ENCODE assay signal across 8 cellular contexts in the genomic region with DNA sequence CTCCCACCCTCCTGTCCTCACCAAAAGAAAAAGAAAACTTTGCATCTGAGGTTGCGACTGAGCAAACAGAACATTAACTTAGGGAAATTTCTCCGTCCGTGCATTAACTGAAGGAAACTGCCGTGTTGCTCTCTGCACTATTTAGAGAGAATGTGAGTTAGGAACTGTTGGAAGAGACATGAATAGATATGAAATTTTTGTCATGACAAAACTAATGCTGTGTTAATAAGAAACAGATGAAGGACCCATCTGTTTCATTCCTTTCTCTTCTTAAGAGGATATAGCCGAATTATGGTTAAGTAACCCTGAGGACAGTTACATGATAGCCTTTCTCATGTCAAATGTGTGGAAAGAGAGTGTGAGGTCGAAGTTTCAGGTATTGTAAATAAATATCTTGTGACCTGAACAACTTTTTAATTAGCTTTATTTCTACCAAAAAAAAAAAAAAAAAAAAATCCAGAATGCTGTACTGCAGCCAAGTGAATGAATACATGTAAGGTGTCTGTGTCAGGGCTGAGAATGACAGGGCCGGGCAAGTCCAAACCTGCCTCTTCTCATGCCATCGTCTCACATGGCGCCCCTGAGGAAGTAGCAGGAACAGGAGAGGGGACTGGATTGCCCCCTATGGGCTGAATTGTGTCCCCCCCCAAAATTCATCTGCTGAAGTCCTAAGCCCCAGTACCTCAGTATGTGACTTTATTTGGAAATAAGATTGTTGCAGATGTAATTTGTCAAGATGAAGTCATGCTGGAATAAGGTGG. TPM values are rescaled to one million over a fixed set of nuclear protein-coding genes. Genes with fewer than 3 reads are reported as not detected.
DNase-seq lines count a peak whose midpoint lies in the region; ATAC-seq, FAIRE-seq and TF ChIP-seq lines count a peak whose summit lies in the region.

No MANE protein-coding gene starts in this region.

- intact Hi-C loops in activated CD8-positive, alpha-beta T cell treated with anti-CD3 and anti-CD28 coated beads for 36 hours (cut with micrococcal nuclease), result no loop called here

- FAIRE-seq in urothelium cell line (lab: Jason Lieb, UNC), result no peak

- POLR2A ChIA-PET in activated CD8-positive, alpha-beta T cell treated with anti-CD3 and anti-CD28 coated beads for 36 hours (lab: Charles Lee), result no interaction called here

- CTCF ChIA-PET in activated CD8-positive, alpha-beta T cell treated with anti-CD3 and anti-CD28 coated beads for 36 hours (lab: Charles Lee), result interaction anchor here (0.9 to 1.1 kb wide), 2 partner anchors 76 to 99 kb away, joined by 3 read pairs; no protein-coding TSS in a partner anchor

- no peak overlapping the region for H3K27ac Mint-ChIP-seq in activated CD8-positive, alpha-beta T cell treated with anti-CD3 and anti-CD28 coated beads for 36 hours

- no peaks in the 10 kb centered on the region for H3K36me3 Mint-ChIP-seq in activated CD8-positive, alpha-beta T cell treated with anti-CD3 and anti-CD28 coated beads for 36 hours (ENCODE audit: low read depth)

- ATAC-seq in HG03175 (IDR thresholded peaks at IDR 0.05; ENCODE audit: unreplicated experiment) (no peak), GM19324 (IDR thresholded peaks at IDR 0.05; ENCODE audit: low FRiP score, unreplicated experiment) (no peak)
- no peak for ATAC-seq in activated CD8-positive, alpha-beta T cell treated with anti-CD3 and anti-CD28 coated beads for 36 hours

- H3K4me3 Mint-ChIP-seq in activated CD8-positive, alpha-beta T cell treated with anti-CD3 and anti-CD28 coated beads for 36 hours, result no peak overlapping the region

- peaks cover 1% of the 10 kb centered on the region for H3K9me3 Mint-ChIP-seq in activated CD8-positive, alpha-beta T cell treated with anti-CD3 and anti-CD28 coated beads for 36 hours

- peak; percentile 11 for DNase-seq in SIG-M5 treated with dmso at 0.1 percent for 504 hours (lab: John Stamatoyannopoulos, UW; ENCODE audit: unreplicated experiment)
- no peak for DNase-seq in SIG-M5 (lab: John Stamatoyannopoulos, UW)
- peak; percentile 91 to 92 for DNase-seq in NCI-H526 (lab: John Stamatoyannopoulos, UW)
- peak; percentile 66 for DNase-seq in dedifferentiated amniotic fluid mesenchymal stem cell (ENCODE audit: extremely low spot score)
- DNase-seq in urothelium cell line (ENCODE audit: low spot score), result peak; percentile 72
- no peak for DNase-seq in activated CD8-positive, alpha-beta T cell treated with anti-CD3 and anti-CD28 coated beads for 36 hours

- peaks cover 11% of the 10 kb centered on the region for H3K27me3 Mint-ChIP-seq in activated CD8-positive, alpha-beta T cell treated with anti-CD3 and anti-CD28 coated beads for 36 hours

- no peak for TF ChIP-seq CTCF in activated CD8-positive, alpha-beta T cell treated with anti-CD3 and anti-CD28 coated beads for 36 hours (IDR thresholded peaks at IDR 0.05)

- H3K4me1 Mint-ChIP-seq in activated CD8-positive, alpha-beta T cell treated with anti-CD3 and anti-CD28 coated beads for 36 hours (ENCODE audit: low read depth), result no peaks in the 10 kb centered on the region

RNA-seq across cellular contexts. Expression of a gene that starts 35.6 kb away (rescaled TPM):
- total RNA-seq in activated CD8-positive, alpha-beta T cell treated with anti-CD3 and anti-CD28 coated beads for 36 hours, result 10 to 100 TPM; 13.6 to 13.8 TPM

Comparison
In these comparisons a context has a peak if more than half of its experiments do, and no peak if none do; other contexts are left out.
1. DNase-seq: peak in SIG-M5 treated with dmso at 0.1 percent for 504 hours (single experiment), NCI-H526 (2 of 2), dedifferentiated amniotic fluid mesenchymal stem cell (single experiment) and urothelium cell line (single experiment); none in SIG-M5 (single experiment) and activated CD8-positive, alpha-beta T cell treated with anti-CD3 and anti-CD28 coated beads for 36 hours (single experiment).